In the genomic region with DNA sequence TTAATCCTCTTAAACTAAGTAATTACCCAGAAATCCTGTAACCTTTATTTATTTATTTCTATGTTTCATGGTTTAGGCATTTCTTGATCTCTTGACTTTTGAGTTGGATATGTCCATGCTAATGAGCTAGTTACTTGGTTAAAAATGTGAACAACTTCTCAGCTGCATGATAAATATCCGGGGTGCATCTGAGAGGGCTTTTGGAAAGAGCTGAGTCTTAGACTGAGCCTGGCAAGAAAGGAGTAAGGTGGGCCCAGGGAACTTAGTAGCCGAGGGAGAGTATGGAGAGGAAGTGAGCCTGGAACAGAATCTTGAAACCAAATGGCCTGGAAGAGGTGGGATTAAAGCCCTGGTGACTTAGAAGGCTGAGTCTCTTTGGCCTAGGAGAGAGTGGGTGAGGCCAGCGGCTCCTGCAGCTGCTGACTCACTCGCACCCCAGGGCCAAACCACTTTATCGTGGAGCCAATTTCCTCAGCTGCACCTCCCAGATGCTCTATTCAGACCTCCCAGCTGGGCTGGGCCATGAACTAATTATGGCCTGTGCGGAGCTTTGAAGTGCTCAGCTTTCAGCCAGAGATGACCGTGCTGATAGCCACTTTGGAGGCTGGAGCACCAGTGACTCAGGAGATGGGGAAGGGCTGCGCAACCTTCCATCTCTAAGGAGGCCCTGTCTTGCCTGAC, we compare ENCODE assay signal across 10 cellular contexts. TPM values are rescaled to one million over a fixed set of nuclear protein-coding genes. Genes with fewer than 3 reads are reported as not detected.
DNase-seq lines count a peak whose midpoint lies in the region; ATAC-seq, FAIRE-seq and TF ChIP-seq lines count a peak whose summit lies in the region.
"Had no signal": no experiment of that assay in that cellular context is flagged by ENCODE, and none has a peak within 500 bp of the region (broad histone marks: within the 10 kb centered on the region; RNA-seq: fewer than 3 reads in every experiment).

No MANE protein-coding gene starts in this region.

- no peak overlapping the region for H3K4me3 ChIP-seq in A549

- FAIRE-seq in A549 (lab: Jason Lieb, UNC): no peak
- FAIRE-seq: endometrium had no signal

- TF ChIP-seq CTCF in A549 (IDR thresholded peaks at IDR 0.05) (no peak), HFFc6 (IDR thresholded peaks at IDR 0.05) (no peak)

- intact Hi-C loops in left cardiac atrium (cut with DNase I): no loop called here
- intact Hi-C loops in activated T-helper 2 cell treated with anti-CD3 and anti-CD28 coated beads, Interferon-gamma antibody, Interleukin-2, Interleukin-4, amounts not matched to agents 10 μg/mL and 5 μg/mL and 100 μg/mL, durations not matched to agents 14 hours and 24 hours and 36 hours (cut with micrococcal nuclease): no loop called here

- TF ChIP-seq EP300 in A549 (IDR thresholded peaks at IDR 0.05): no peak

- WGBS in A549 (ENCODE audit: missing lambda C conversion rate): 59% methylated on average over 8 of the region's 8 CpGs

- peak overlapping the region; percentile 41 to 53 for H3K27ac ChIP-seq in A549

- DNase-seq in A549 (ENCODE audit: low read depth in 1 of 2, low spot score in 1 of 2) (peak in 1 of 2 experiments; percentile 35), HFFc6 (peak; percentile 99), SIG-M5 (lab: John Stamatoyannopoulos, UW) (peak; percentile 62), left cardiac atrium (peak; percentile 60), dedifferentiated amniotic fluid mesenchymal stem cell (ENCODE audit: extremely low spot score) (no peak), T-helper 2 cell (no peak)
- DNase-seq in activated T-helper 2 cell treated with anti-CD3 and anti-CD28 coated beads, Interferon-gamma antibody, Interleukin-2, Interleukin-4, amounts not matched to agents 10 μg/mL and 5 μg/mL and 100 μg/mL, durations not matched to agents 14 hours and 24 hours and 36 hours (ENCODE audit: low spot score): no peak
- no peak for DNase-seq in effector CD8-positive, alpha-beta T cell (lab: John Stamatoyannopoulos, UW)
- DNase-seq: DND-41 had no signal

- H3K4me1 Mint-ChIP-seq in HFFc6 (ENCODE audit: low read depth): peaks cover 59% of the 10 kb centered on the region
- no peaks in the 10 kb centered on the region for H3K4me1 Mint-ChIP-seq in activated T-helper 2 cell treated with anti-CD3 and anti-CD28 coated beads, Interferon-gamma antibody, Interleukin-2, Interleukin-4, amounts not matched to agents 10 μg/mL and 5 μg/mL and 100 μg/mL, durations not matched to agents 14 hours and 24 hours and 36 hours (ENCODE audit: low read depth)

- TF ChIP-seq POLR2A in A549 (IDR thresholded peaks at IDR 0.05; ENCODE audit: low read length): no peak

- peaks cover 9% of the 10 kb centered on the region; the same call in 1 of the 2 replicates for H3K36me3 Mint-ChIP-seq in HFFc6 (ENCODE audit: low read depth)
- H3K36me3 Mint-ChIP-seq in activated T-helper 2 cell treated with anti-CD3 and anti-CD28 coated beads, Interferon-gamma antibody, Interleukin-2, Interleukin-4, amounts not matched to agents 10 μg/mL and 5 μg/mL and 100 μg/mL, durations not matched to agents 14 hours and 24 hours and 36 hours (ENCODE audit: low read depth): no peaks in the 10 kb centered on the region

- no peak for TF ChIP-seq RAD21 in A549 (conservative IDR thresholded peaks at IDR 0.05 in 1 of 2, IDR thresholded peaks at IDR 0.05 in 1 of 2)

- H3K9me3 ChIP-seq in A549: no peaks in the 10 kb centered on the region

- no peaks in the 10 kb centered on the region for H3K9me3 Mint-ChIP-seq in HFFc6
- H3K9me3 Mint-ChIP-seq in activated T-helper 2 cell treated with anti-CD3 and anti-CD28 coated beads, Interferon-gamma antibody, Interleukin-2, Interleukin-4, amounts not matched to agents 10 μg/mL and 5 μg/mL and 100 μg/mL, durations not matched to agents 14 hours and 24 hours and 36 hours: no peaks in the 10 kb centered on the region

- H3K4me2 ChIP-seq in A549: 0 out of 3 replicates have a peak overlapping the region, but pooled peaks have one; percentile 18

- ATAC-seq in A549: peak in 1 of 2 experiments; percentile 55; a peak in 3 of 6 replicates
- peak; percentile 35 to 94 for ATAC-seq in left cardiac atrium

- peak overlapping the region; percentile 71 for H3K4me3 Mint-ChIP-seq in HFFc6
- no peak overlapping the region for H3K4me3 Mint-ChIP-seq in activated T-helper 2 cell treated with anti-CD3 and anti-CD28 coated beads, Interferon-gamma antibody, Interleukin-2, Interleukin-4, amounts not matched to agents 10 μg/mL and 5 μg/mL and 100 μg/mL, durations not matched to agents 14 hours and 24 hours and 36 hours (ENCODE audit: low read depth)

- peak overlapping the region; percentile 99 for H3K27ac Mint-ChIP-seq in HFFc6
- H3K27ac Mint-ChIP-seq in activated T-helper 2 cell treated with anti-CD3 and anti-CD28 coated beads, Interferon-gamma antibody, Interleukin-2, Interleukin-4, amounts not matched to agents 10 μg/mL and 5 μg/mL and 100 μg/mL, durations not matched to agents 14 hours and 24 hours and 36 hours: no peak overlapping the region

- H3K4me1 ChIP-seq in A549: peaks cover 10% of the 10 kb centered on the region; the same call in 2 of the 3 replicates

- POLR2A ChIA-PET in A549 (lab: Yijun Ruan, JAX): interaction anchor here (0.9 to 1.0 kb wide), 2 partner anchors 9 to 14 kb away, joined by 3 to 5 read pairs; no protein-coding TSS in a partner anchor

- CTCF ChIA-PET in A549 (lab: Yijun Ruan, JAX): interaction anchor here (1.0 kb wide), 2 partner anchors 12 to 14 kb away, joined by 3 to 4 read pairs; no protein-coding TSS in a partner anchor

- H3K27me3 Mint-ChIP-seq in HFFc6 (ENCODE audit: insufficient read depth): peaks cover 2% of the 10 kb centered on the region
- H3K27me3 Mint-ChIP-seq in activated T-helper 2 cell treated with anti-CD3 and anti-CD28 coated beads, Interferon-gamma antibody, Interleukin-2, Interleukin-4, amounts not matched to agents 10 μg/mL and 5 μg/mL and 100 μg/mL, durations not matched to agents 14 hours and 24 hours and 36 hours (ENCODE audit: low read depth): peaks cover 1% of the 10 kb centered on the region

TF ChIP-seq in A549, 52 proteins besides CTCF, POLR2A, EP300 and RAD21:
- TF ChIP-seq, protein P1, sequence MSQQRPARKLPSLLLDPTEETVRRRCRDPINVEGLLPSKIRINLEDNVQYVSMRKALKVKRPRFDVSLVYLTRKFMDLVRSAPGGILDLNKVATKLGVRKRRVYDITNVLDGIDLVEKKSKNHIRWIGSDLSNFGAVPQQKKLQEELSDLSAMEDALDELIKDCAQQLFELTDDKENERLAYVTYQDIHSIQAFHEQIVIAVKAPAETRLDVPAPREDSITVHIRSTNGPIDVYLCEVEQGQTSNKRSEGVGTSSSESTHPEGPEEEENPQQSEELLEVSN (IDR thresholded peaks at IDR 0.05; ENCODE audit: borderline replicate concordance, low read depth): no peak
- no peak for TF ChIP-seq NR3C1 (IDR thresholded peaks at IDR 0.05)
- no peak for TF ChIP-seq CBX8 (IDR thresholded peaks at IDR 0.05)
- TF ChIP-seq, protein P2, sequence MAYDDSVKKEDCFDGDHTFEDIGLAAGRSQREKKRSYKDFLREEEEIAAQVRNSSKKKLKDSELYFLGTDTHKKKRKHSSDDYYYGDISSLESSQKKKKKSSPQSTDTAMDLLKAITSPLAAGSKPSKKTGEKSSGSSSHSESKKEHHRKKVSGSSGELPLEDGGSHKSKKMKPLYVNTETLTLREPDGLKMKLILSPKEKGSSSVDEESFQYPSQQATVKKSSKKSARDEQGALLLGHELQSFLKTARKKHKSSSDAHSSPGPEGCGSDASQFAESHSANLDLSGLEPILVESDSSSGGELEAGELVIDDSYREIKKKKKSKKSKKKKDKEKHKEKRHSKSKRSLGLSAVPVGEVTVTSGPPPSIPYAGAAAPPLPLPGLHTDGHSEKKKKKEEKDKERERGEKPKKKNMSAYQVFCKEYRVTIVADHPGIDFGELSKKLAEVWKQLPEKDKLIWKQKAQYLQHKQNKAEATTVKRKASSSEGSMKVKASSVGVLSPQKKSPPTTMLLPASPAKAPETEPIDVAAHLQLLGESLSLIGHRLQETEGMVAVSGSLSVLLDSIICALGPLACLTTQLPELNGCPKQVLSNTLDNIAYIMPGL (CRISPR knock-in tag; IDR thresholded peaks at IDR 0.05; ENCODE audit: borderline replicate concordance): no peak
- TF ChIP-seq, protein P3, sequence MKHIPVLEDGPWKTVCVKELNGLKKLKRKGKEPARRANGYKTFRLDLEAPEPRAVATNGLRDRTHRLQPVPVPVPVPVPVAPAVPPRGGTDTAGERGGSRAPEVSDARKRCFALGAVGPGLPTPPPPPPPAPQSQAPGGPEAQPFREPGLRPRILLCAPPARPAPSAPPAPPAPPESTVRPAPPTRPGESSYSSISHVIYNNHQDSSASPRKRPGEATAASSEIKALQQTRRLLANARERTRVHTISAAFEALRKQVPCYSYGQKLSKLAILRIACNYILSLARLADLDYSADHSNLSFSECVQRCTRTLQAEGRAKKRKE (CRISPR knock-in tag; IDR thresholded peaks at IDR 0.05; ENCODE audit: low read depth): no peak
- no peak for TF ChIP-seq HEYL (CRISPR knock-in tag; IDR thresholded peaks at IDR 0.05)

RNA-seq across cellular contexts. Expression of a gene that starts 19.1 kb away (rescaled TPM):
- polyA plus RNA-seq in A549 (2011; rRNA removed) (0.14 and 0.24 TPM in 2 replicates), A549 (2017; fragmentation: RNase III; extraction: RNeasy Plus Mini Kit Qiagen cat#74134 plus additional on column Dnase treatment) (0.03 TPM in 1 of 3 replicates, not detected in the others)
- 0.01 TPM in 1 of 2 replicates, not detected in the other for polyA plus RNA-seq in A549 (2012; cell fraction: cytosol; rRNA removed)
- 0.06 and 0.10 TPM in 2 replicates for polyA plus RNA-seq in A549 (2012; cell fraction: nucleus; rRNA removed)
- 0.08 and 0.15 TPM in 2 replicates for polyA minus RNA-seq in A549 (2011; rRNA and poly(A)+ RNA removed)
- total RNA-seq in HFFc6 (2021; fragmentation: NEBNext Ultra II Directional; extraction: Animal tissue kit (Norgen Biotek cat#: 25700)): under 1 TPM in 2 of 6 experiments, not detected in 4; 0.09 to 0.15 TPM
- total RNA-seq in left cardiac atrium: not detected
- total RNA-seq in activated T-helper 2 cell treated with anti-CD3 and anti-CD28 coated beads, Interferon-gamma antibody, Interleukin-2, Interleukin-4, amounts not matched to agents 10 μg/mL and 5 μg/mL and 100 μg/mL, durations not matched to agents 14 hours and 24 hours and 36 hours: not detected in 2 replicates

Comparison
In these comparisons a context has a peak if more than half of its experiments do, and no peak if none do; other contexts are left out.
1. DNase-seq: peak in HFFc6 (single experiment), SIG-M5 (single experiment) and left cardiac atrium (single experiment); none in activated T-helper 2 cell treated with anti-CD3 and anti-CD28 coated beads, Interferon-gamma antibody, Interleukin-2, Interleukin-4, amounts not matched to agents 10 μg/mL and 5 μg/mL and 100 μg/mL, durations not matched to agents 14 hours and 24 hours and 36 hours (single experiment), dedifferentiated amniotic fluid mesenchymal stem cell (single experiment), T-helper 2 cell (0 of 5) and effector CD8-positive, alpha-beta T cell (single experiment).